Comparison of ENCODE assay signal across 1 cellular context in genomic region chr7:157358753-157359096, GRCh38.
TF ChIP-seq lines count a peak whose summit lies in the region.

No MANE protein-coding gene starts in this region.

TF ChIP-seq in IMR-90, 13 proteins besides CTCF, POLR2A, EP300 and RAD21:
- TF ChIP-seq MAFK (IDR thresholded peaks at IDR 0.05; ENCODE audit: low read depth, low read length) (peak; percentile 59; the same call in 1 of the 2 replicates), NFE2L2 (IDR thresholded peaks at IDR 0.05; ENCODE audit: low read depth, low read length) (no peak)
